ENCODE assay signal across 23 cellular contexts in genomic region chr11:114175706-114176105, GRCh38.
DNase-seq lines count a peak whose midpoint lies in the region; ATAC-seq, FAIRE-seq and TF ChIP-seq lines count a peak whose summit lies in the region.
"Had no signal": no experiment of that assay in that cellular context is flagged by ENCODE, and none has a peak within 500 bp of the region (broad histone marks: within the 10 kb centered on the region; RNA-seq: fewer than 3 reads in every experiment).

No MANE protein-coding gene starts in this region.

- WGBS in heart right ventricle, 2 donors, result 62 to 68% methylated on average over 6 of the region's 6 CpGs
- 45 to 46% methylated on average over 6 of the region's 6 CpGs for WGBS in pancreas, 2 donors
- WGBS in upper lobe of left lung, 2 donors, result 65 to 68% methylated on average over 6 of the region's 6 CpGs

- H3K4me1 ChIP-seq in heart right ventricle (peaks cover 70 to 100% (median 97%) of the 10 kb centered on the region in 9 donors), pancreas (peaks cover 83 to 91% (median 88%) of the 10 kb centered on the region in 3 donors), upper lobe of left lung (peaks cover 93 to 96% (median 96%) of the 10 kb centered on the region in 4 donors)
- H3K4me1 ChIP-seq: A549 had no signal

- H3K27ac ChIP-seq in heart right ventricle (peak overlapping the region in 9 of 10 donors; percentile 36 to 100 (median 97)), pancreas (peak overlapping the region; percentile 74 to 85 (median 80)), upper lobe of left lung (peak overlapping the region; percentile 95 to 99 (median 96))
- H3K27ac ChIP-seq: A549, PC-9 had no signal

- FAIRE-seq in pancreas (lab: Jason Lieb, UNC), result no peak
- FAIRE-seq: A549, GM18507, GM19239, HTR-8/SVneo, TTC549, urothelium cell line had no signal

- TF ChIP-seq CTCF in heart right ventricle (IDR thresholded peaks at IDR 0.05), result no peak
- no peak for TF ChIP-seq CTCF in pancreas (IDR thresholded peaks at IDR 0.05)
- no peak for TF ChIP-seq CTCF in upper lobe of left lung (IDR thresholded peaks at IDR 0.05)

- peak; percentile 35 for DNase-seq in Right ventricle myocardium inferior (ENCODE audit: missing footprints)
- no peak for DNase-seq in cardiac septum (ENCODE audit: low spot score)
- DNase-seq in heart right ventricle, result no peak
- peak in 1 of 6 donors; percentile 53 for DNase-seq in pancreas
- DNase-seq in upper lobe of left lung, result no peak
- no peak for DNase-seq in NCI-H2227 treated with DMSO at 0.1 percent for 48 hours (lab: John Stamatoyannopoulos, UW)
- DNase-seq in NCI-H187 (lab: John Stamatoyannopoulos, UW), result no peak
- DNase-seq: activated CD4-positive, alpha-beta T cell treated with anti-CD3 and anti-CD28 coated beads, Interleukin-2, amount 50 U/mL, for 4 hours; activated T-cell treated with anti-CD3 and anti-CD28 coated beads, Interleukin-2, amount 50 U/mL, for 4 hours; foreskin melanocyte; midbrain; NCI-H2081; NCI-H526; PC-9 had no signal

- H3K36me3 ChIP-seq in heart right ventricle (no peaks in the 10 kb centered on the region), pancreas (no peaks in the 10 kb centered on the region), upper lobe of left lung (peaks cover 0 to 14% (median 1%) of the 10 kb centered on the region in 4 donors)

- no peak for TF ChIP-seq EP300 in upper lobe of left lung (IDR thresholded peaks at IDR 0.05)

- H3K4me3 ChIP-seq in heart right ventricle, result no peak overlapping the region
- H3K4me3 ChIP-seq in pancreas, result no peak overlapping the region
- no peak overlapping the region for H3K4me3 ChIP-seq in upper lobe of left lung
- H3K4me3 ChIP-seq: A549, PC-9, skin epidermis had no signal

- intact Hi-C loops in Right ventricle myocardium inferior (cut with DNase I) (no loop called here), cardiac septum (cut with DNase I) (no loop called here), heart right ventricle (cut with DNase I) (loop anchor here in 3 of 10 donors (5.0 to 10.0 kb wide), 3 partner anchors 111 to 301 kb away; partner anchors contain the start of gene USP28 (in 1 of the 3)), pancreas (cut with DNase I) (no loop called here)

- no peak for TF ChIP-seq POLR2A in upper lobe of left lung (IDR thresholded peaks at IDR 0.05)

- no peak for ATAC-seq in Right ventricle myocardium inferior
- no peak for ATAC-seq in heart right ventricle
- ATAC-seq in pancreas, result no peak
- ATAC-seq in upper lobe of left lung (ENCODE audit: low FRiP score in 2 of 2), result no peak
- no peak for ATAC-seq in GM19328 (IDR thresholded peaks at IDR 0.05; ENCODE audit: unreplicated experiment)
- ATAC-seq: A549; activated T-cell treated with anti-CD3 and anti-CD28 coated beads, Interleukin-2, amount 50 U/mL, for 4 hours; SK-N-SH treated with all-trans-retinoic acid at 6 μM for 48 hours had no signal

- H3K9me3 ChIP-seq in heart right ventricle (no peaks in the 10 kb centered on the region), pancreas (no peaks in the 10 kb centered on the region), upper lobe of left lung (no peaks in the 10 kb centered on the region)
- H3K9me3 ChIP-seq: A549 had no signal

- H3K27me3 ChIP-seq in heart right ventricle, result no peaks in the 10 kb centered on the region
- H3K27me3 ChIP-seq in pancreas, result no peaks in the 10 kb centered on the region
- no peaks in the 10 kb centered on the region for H3K27me3 ChIP-seq in upper lobe of left lung
